Comparison of ENCODE assay signal across 1 cellular context in genomic region chr3:187051724-187052364, GRCh38.
TF ChIP-seq lines count a peak whose summit lies in the region.

No MANE protein-coding gene starts in this region.

TF ChIP-seq in GM12878, 131 proteins besides CTCF, POLR2A, EP300 and RAD21:
- 0 out of 2 replicates have a peak, but pooled peaks have one; percentile 25 for TF ChIP-seq POLR2AphosphoS5 (IDR thresholded peaks at IDR 0.05; ENCODE audit: low read length)
- TF ChIP-seq, protein P1, sequence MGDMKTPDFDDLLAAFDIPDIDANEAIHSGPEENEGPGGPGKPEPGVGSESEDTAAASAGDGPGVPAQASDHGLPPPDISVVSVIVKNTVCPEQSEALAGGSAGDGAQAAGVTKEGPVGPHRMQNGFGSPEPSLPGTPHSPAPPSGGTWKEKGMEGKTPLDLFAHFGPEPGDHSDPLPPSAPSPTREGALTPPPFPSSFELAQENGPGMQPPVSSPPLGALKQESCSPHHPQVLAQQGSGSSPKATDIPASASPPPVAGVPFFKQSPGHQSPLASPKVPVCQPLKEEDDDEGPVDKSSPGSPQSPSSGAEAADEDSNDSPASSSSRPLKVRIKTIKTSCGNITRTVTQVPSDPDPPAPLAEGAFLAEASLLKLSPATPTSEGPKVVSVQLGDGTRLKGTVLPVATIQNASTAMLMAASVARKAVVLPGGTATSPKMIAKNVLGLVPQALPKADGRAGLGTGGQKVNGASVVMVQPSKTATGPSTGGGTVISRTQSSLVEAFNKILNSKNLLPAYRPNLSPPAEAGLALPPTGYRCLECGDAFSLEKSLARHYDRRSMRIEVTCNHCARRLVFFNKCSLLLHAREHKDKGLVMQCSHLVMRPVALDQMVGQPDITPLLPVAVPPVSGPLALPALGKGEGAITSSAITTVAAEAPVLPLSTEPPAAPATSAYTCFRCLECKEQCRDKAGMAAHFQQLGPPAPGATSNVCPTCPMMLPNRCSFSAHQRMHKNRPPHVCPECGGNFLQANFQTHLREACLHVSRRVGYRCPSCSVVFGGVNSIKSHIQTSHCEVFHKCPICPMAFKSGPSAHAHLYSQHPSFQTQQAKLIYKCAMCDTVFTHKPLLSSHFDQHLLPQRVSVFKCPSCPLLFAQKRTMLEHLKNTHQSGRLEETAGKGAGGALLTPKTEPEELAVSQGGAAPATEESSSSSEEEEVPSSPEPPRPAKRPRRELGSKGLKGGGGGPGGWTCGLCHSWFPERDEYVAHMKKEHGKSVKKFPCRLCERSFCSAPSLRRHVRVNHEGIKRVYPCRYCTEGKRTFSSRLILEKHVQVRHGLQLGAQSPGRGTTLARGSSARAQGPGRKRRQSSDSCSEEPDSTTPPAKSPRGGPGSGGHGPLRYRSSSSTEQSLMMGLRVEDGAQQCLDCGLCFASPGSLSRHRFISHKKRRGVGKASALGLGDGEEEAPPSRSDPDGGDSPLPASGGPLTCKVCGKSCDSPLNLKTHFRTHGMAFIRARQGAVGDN (IDR thresholded peaks at IDR 0.05), result no peak
